ENCODE assay signal across 8 cellular contexts in the genomic region with DNA sequence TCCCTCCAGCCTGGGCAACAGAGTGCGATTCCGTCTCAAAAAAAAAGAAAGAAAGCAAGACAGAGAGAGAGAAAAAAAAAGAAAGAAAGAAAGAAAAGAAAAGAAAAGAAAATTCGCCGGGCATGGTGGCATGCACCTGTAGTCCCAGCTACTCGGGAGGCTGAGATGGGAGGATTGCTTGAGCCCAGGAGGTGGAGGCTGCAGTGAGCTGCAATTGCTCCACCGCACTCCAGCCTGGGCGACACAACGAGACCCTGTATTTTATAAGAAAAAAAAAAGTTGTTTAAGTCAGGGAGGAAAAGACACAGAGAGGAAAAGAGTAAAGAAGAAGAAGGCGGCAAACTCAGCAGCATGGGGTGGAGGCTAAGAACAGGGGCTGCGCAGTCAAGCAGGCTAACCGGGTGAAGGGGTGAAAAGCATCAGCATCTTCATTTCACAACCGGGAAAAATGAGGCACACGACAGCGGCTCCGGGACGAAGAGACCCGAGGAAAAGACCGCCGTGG. TPM values are rescaled to one million over a fixed set of nuclear protein-coding genes. Genes with fewer than 3 reads are reported as not detected.
DNase-seq lines count a peak whose midpoint lies in the region; ATAC-seq and TF ChIP-seq lines count a peak whose summit lies in the region.

No MANE protein-coding gene starts in this region.

- peak; percentile 7 for ATAC-seq in GM19035 (IDR thresholded peaks at IDR 0.05; ENCODE audit: unreplicated experiment)
- no peak for ATAC-seq in HG03439 (IDR thresholded peaks at IDR 0.05; ENCODE audit: unreplicated experiment)
- no peak for ATAC-seq in GM18873 (IDR thresholded peaks at IDR 0.05; ENCODE audit: low FRiP score, unreplicated experiment)

- H3K9me3 Mint-ChIP-seq in endodermal cell: no peaks in the 10 kb centered on the region

- 43 to 71% methylated on average over 8 to 19 of the region's 19 CpGs for WGBS in endodermal cell (ENCODE audit: insufficient coverage in 1 of 2, insufficient read length in 1 of 2), 2 experiments

- H3K9ac ChIP-seq in endodermal cell (ENCODE audit: extremely low read depth, low read length, poor library complexity, severe bottlenecking): peak overlapping the region; percentile 41

- H3K4me3 Mint-ChIP-seq in endodermal cell: peak overlapping the region; percentile 88

- H3K27ac Mint-ChIP-seq in endodermal cell: no peak overlapping the region

- H3K4me3 ChIP-seq in endodermal cell (ENCODE audit: low read length) (peak overlapping the region; percentile 81), neutrophil (ENCODE audit: low read depth in 1 of 2, low read length in 1 of 2) (peak overlapping the region; percentile 91 to 93)

- H3K36me3 ChIP-seq in KOPT-K1 (ENCODE audit: insufficient read depth, low read length) (peaks cover 27% of the 10 kb centered on the region), endodermal cell (ENCODE audit: control insufficient read depth, insufficient read depth, low read length) (peaks cover 23% of the 10 kb centered on the region), neutrophil (peaks cover 27% of the 10 kb centered on the region)

- peak overlapping the region; percentile 63 for H3K27ac ChIP-seq in KOPT-K1 (ENCODE audit: low read depth, low read length, poor library complexity, severe bottlenecking)
- no peak overlapping the region for H3K27ac ChIP-seq in endodermal cell (ENCODE audit: low read depth, low read length)
- H3K27ac ChIP-seq in neutrophil: no peak overlapping the region

- H3K4me1 Mint-ChIP-seq in endodermal cell: peaks cover 11% of the 10 kb centered on the region

- H3K9me3 ChIP-seq in KOPT-K1 (ENCODE audit: insufficient read depth, low read length, poor library complexity, severe bottlenecking) (no peaks in the 10 kb centered on the region), endodermal cell (ENCODE audit: control insufficient read depth, low read length) (no peaks in the 10 kb centered on the region), neutrophil (no peaks in the 10 kb centered on the region)

- H3K27me3 ChIP-seq in endodermal cell (ENCODE audit: control insufficient read depth, insufficient read depth, low read length, poor library complexity, severe bottlenecking) (no peaks in the 10 kb centered on the region), neutrophil (peaks cover 1% of the 10 kb centered on the region)

- no peak for DNase-seq in endodermal cell
- no peak for DNase-seq in GM19240 (ENCODE audit: insufficient read length, low spot score)
- no peak for DNase-seq in NCI-H1105 treated with DMSO at 0.1 percent for 48 hours (lab: John Stamatoyannopoulos, UW)

- H3K36me3 Mint-ChIP-seq in endodermal cell (ENCODE audit: low read depth): peaks cover 17% of the 10 kb centered on the region

- H3K4me1 ChIP-seq in endodermal cell (ENCODE audit: control insufficient read depth, insufficient read depth, low read length): peaks cover 4% of the 10 kb centered on the region
- peaks cover 20 to 21% of the 10 kb centered on the region in 2 experiments for H3K4me1 ChIP-seq in neutrophil (ENCODE audit: control insufficient read depth in 1 of 2, insufficient read depth in 1 of 2, low read depth in 1 of 2, low read length in 1 of 2)

- no peaks in the 10 kb centered on the region for H3K27me3 Mint-ChIP-seq in endodermal cell (ENCODE audit: insufficient read depth)

- TF ChIP-seq CTCF in endodermal cell (conservative IDR thresholded peaks at IDR 0.05) (no peak), neutrophil (IDR thresholded peaks at IDR 0.05) (no peak)

RNA-seq across cellular contexts. Expression of a gene that starts 0.6 kb away (rescaled TPM):
- 1 to 10 TPM; 6.2 to 6.8 TPM for total RNA-seq in endodermal cell
- polyA plus RNA-seq in endodermal cell (2013, experiment 1 of 2): 5.3 TPM
- polyA plus RNA-seq in endodermal cell (2013, experiment 2 of 2): 4.9 TPM

RNA-seq across cellular contexts. Expression of a gene that starts 46.5 kb away (rescaled TPM):
- total RNA-seq in endodermal cell: 10 to 100 TPM; 83.5 to 86.2 TPM
- polyA plus RNA-seq in endodermal cell (2013, experiment 1 of 2): 57.5 TPM
- polyA plus RNA-seq in endodermal cell (2013, experiment 2 of 2): 50.7 TPM

RNA-seq across cellular contexts. Expression of a gene that starts 47.9 kb away (rescaled TPM):
- total RNA-seq in endodermal cell: 10 to 100 TPM; 63.1 to 66.0 TPM
- 92.4 TPM for polyA plus RNA-seq in endodermal cell (2013, experiment 1 of 2)
- 96.3 TPM for polyA plus RNA-seq in endodermal cell (2013, experiment 2 of 2)
